In genomic region chr10:3780766-3781457, GRCh38 we compare ENCODE assay signal across 9 cellular contexts. TPM values are rescaled to one million over a fixed set of nuclear protein-coding genes. Genes with fewer than 3 reads are reported as not detected.
DNase-seq lines count a peak whose midpoint lies in the region; ATAC-seq and TF ChIP-seq lines count a peak whose summit lies in the region.
"Had no signal": no experiment of that assay in that cellular context is flagged by ENCODE, and none has a peak within 500 bp of the region (broad histone marks: within the 10 kb centered on the region; RNA-seq: fewer than 3 reads in every experiment).

No MANE protein-coding gene starts in this region.

- H3K4me3 ChIP-seq in BLaER1 (peak overlapping the region; percentile 86), Peyer's patch (peak overlapping the region; percentile 81 to 93 (median 88)), endodermal cell (ENCODE audit: low read length) (peak overlapping the region; percentile 99), neural cell (ENCODE audit: low read length) (peak overlapping the region; percentile 95)

- H3K4me1 ChIP-seq in BLaER1: peaks cover 61% of the 10 kb centered on the region
- H3K4me1 ChIP-seq in Peyer's patch: peaks cover 3 to 56% (median 15%) of the 10 kb centered on the region in 4 donors
- peaks cover 31% of the 10 kb centered on the region for H3K4me1 ChIP-seq in endodermal cell (ENCODE audit: control insufficient read depth, insufficient read depth, low read length)

- H3K36me3 ChIP-seq in BLaER1 (peaks cover 62% of the 10 kb centered on the region), Peyer's patch (peaks cover 0 to 58% (median 0%) of the 10 kb centered on the region in 3 donors), endodermal cell (ENCODE audit: control insufficient read depth, insufficient read depth, low read length) (peaks cover 78% of the 10 kb centered on the region), neural cell (ENCODE audit: insufficient read depth, low read length) (peaks cover 19% of the 10 kb centered on the region)

- H4K20me1 ChIP-seq in BLaER1: peaks cover 79% of the 10 kb centered on the region
- no peaks in the 10 kb centered on the region for H4K20me1 ChIP-seq in neural cell (ENCODE audit: insufficient read depth)

- H3K27me3 Mint-ChIP-seq in endodermal cell (ENCODE audit: insufficient read depth): no peaks in the 10 kb centered on the region

- TF ChIP-seq EP300 in neural cell (conservative IDR thresholded peaks at IDR 0.05; ENCODE audit: poor library complexity, severe bottlenecking): no peak

- H3K27ac ChIP-seq in BLaER1: peak overlapping the region; percentile 97
- peak overlapping the region; percentile 100 for H3K27ac ChIP-seq in Peyer's patch
- no peak overlapping the region for H3K27ac ChIP-seq in endodermal cell (ENCODE audit: low read depth, low read length)
- no peak overlapping the region for H3K27ac ChIP-seq in neural cell (ENCODE audit: low read length)

- TF ChIP-seq CTCF in Peyer's patch (IDR thresholded peaks at IDR 0.05): no peak
- TF ChIP-seq CTCF in endodermal cell (conservative IDR thresholded peaks at IDR 0.05): no peak
- no peak for TF ChIP-seq CTCF in neural cell (IDR thresholded peaks at IDR 0.05; ENCODE audit: poor library complexity, severe bottlenecking)

- H3K27ac Mint-ChIP-seq in endodermal cell: peak overlapping the region; percentile 66

- H3K4me3 Mint-ChIP-seq in endodermal cell: peak overlapping the region; percentile 92

- H3K36me3 Mint-ChIP-seq in endodermal cell (ENCODE audit: low read depth): peaks cover 72% of the 10 kb centered on the region

- H2AFZ ChIP-seq in neural cell (ENCODE audit: low read depth, low read length): no peak overlapping the region

- peak overlapping the region; percentile 92 for H3K4me2 ChIP-seq in BLaER1
- no peak overlapping the region for H3K4me2 ChIP-seq in neural cell (ENCODE audit: low read length)

- H3K9me3 Mint-ChIP-seq in endodermal cell: no peaks in the 10 kb centered on the region

- no peaks in the 10 kb centered on the region for H3K9me3 ChIP-seq in BLaER1
- no peaks in the 10 kb centered on the region for H3K9me3 ChIP-seq in Peyer's patch
- H3K9me3 ChIP-seq in endodermal cell (ENCODE audit: control insufficient read depth, low read length): no peaks in the 10 kb centered on the region
- H3K9me3 ChIP-seq in neural cell (ENCODE audit: low read length): no peaks in the 10 kb centered on the region

- H3K9ac ChIP-seq in BLaER1: peak overlapping the region; percentile 99
- H3K9ac ChIP-seq in endodermal cell (ENCODE audit: extremely low read depth, low read length, poor library complexity, severe bottlenecking): peak overlapping the region; percentile 99
- no peak overlapping the region for H3K9ac ChIP-seq in neural cell (ENCODE audit: low read length)

- peak in 1 of 3 donors; percentile 59 for DNase-seq in Peyer's patch
- peak; percentile 41 for DNase-seq in endodermal cell
- no peak for DNase-seq in globus pallidus (ENCODE audit: low spot score)
- no peak for DNase-seq in NK-92 (lab: John Stamatoyannopoulos, UW; ENCODE audit: unreplicated experiment)
- DNase-seq: NCI-H1048 had no signal

- TF ChIP-seq RAD21 in neural cell (conservative IDR thresholded peaks at IDR 0.05): no peak

- H3K9me2 ChIP-seq in neural cell (ENCODE audit: insufficient read depth, low read length): no peaks in the 10 kb centered on the region

- no peak for ATAC-seq in GM21723 (IDR thresholded peaks at IDR 0.05; ENCODE audit: unreplicated experiment)
- no peak for ATAC-seq in HG03175 (IDR thresholded peaks at IDR 0.05; ENCODE audit: unreplicated experiment)

- H3K4me1 Mint-ChIP-seq in endodermal cell: peaks cover 58% of the 10 kb centered on the region

- H3K27me3 ChIP-seq in BLaER1: no peaks in the 10 kb centered on the region
- H3K27me3 ChIP-seq in Peyer's patch: no peaks in the 10 kb centered on the region
- no peaks in the 10 kb centered on the region for H3K27me3 ChIP-seq in endodermal cell (ENCODE audit: control insufficient read depth, insufficient read depth, low read length, poor library complexity, severe bottlenecking)
- no peaks in the 10 kb centered on the region for H3K27me3 ChIP-seq in neural cell (ENCODE audit: insufficient read depth, low read depth, low read length)

- H3K79me2 ChIP-seq in neural cell (replicated peaks; ENCODE audit: insufficient read depth, low read length): peaks cover 55% of the 10 kb centered on the region

- H3F3A ChIP-seq in neural cell (ENCODE audit: insufficient read depth, low read length, poor library complexity, severe bottlenecking): peaks cover 3% of the 10 kb centered on the region

- no peak for TF ChIP-seq POLR2A in Peyer's patch (IDR thresholded peaks at IDR 0.05)

- 89 to 97% methylated on average over 14 to 16 of the region's 16 CpGs for WGBS in endodermal cell (ENCODE audit: insufficient coverage in 1 of 2, insufficient read length in 1 of 2), 2 experiments

TF ChIP-seq in neural cell, 6 proteins besides CTCF, POLR2A, EP300 and RAD21:
- TF ChIP-seq REST (IDR thresholded peaks at IDR 0.05; ENCODE audit: borderline replicate concordance) (no peak), TAF1 (IDR thresholded peaks at IDR 0.05; ENCODE audit: low read depth) (no peak), POLR2AphosphoS5 (IDR thresholded peaks at IDR 0.05) (no peak), SMC3 (conservative IDR thresholded peaks at IDR 0.05; ENCODE audit: poor library complexity) (no peak), MXI1 (conservative IDR thresholded peaks at IDR 0.05; ENCODE audit: poor library complexity, severe bottlenecking) (no peak), EZH2 (IDR thresholded peaks at IDR 0.05; ENCODE audit: borderline replicate concordance, insufficient read depth, low read length, poor library complexity, severe bottlenecking) (no peak)

RNA-seq across cellular contexts. Expression of gene KLF6, which starts 4.1 kb away (rescaled TPM):
- total RNA-seq in Peyer's patch: 100 to 1,000 TPM in 3 of 4 donors, 10 to 100 TPM in 1; 92.5 to 180 (median 145) TPM
- total RNA-seq in endodermal cell: 10 to 100 TPM; 59.0 to 71.2 TPM
- 36.4 TPM for polyA plus RNA-seq in endodermal cell (2013, experiment 1 of 2)
- polyA plus RNA-seq in endodermal cell (2013, experiment 2 of 2): 43.6 TPM
- 10.4 and 11.2 TPM in 2 replicates for polyA plus RNA-seq in neural cell
- 35.3 and 35.5 TPM in 2 replicates for polyA minus RNA-seq in neural cell

Comparison
In these comparisons a context has a peak if more than half of its experiments do, and no peak if none do; other contexts are left out.
1. H3K27ac ChIP-seq: peak in BLaER1 (single experiment) and Peyer's patch (4 of 4); none in endodermal cell (single experiment) and neural cell (single experiment).
2. Peak in every context shown above with its lines, with median percentiles within 50 percentile points of each other: H3K4me3 ChIP-seq.